Comparison of ENCODE assay signal across 22 cellular contexts in genomic region chr4:95386410-95386809, GRCh38.
DNase-seq lines count a peak whose midpoint lies in the region; TF ChIP-seq lines count a peak whose summit lies in the region.
"Had no signal": no experiment of that assay in that cellular context is flagged by ENCODE, and none has a peak within 500 bp of the region (broad histone marks: within the 10 kb centered on the region; RNA-seq: fewer than 3 reads in every experiment).

No MANE protein-coding gene starts in this region.

- H3K4me1 Mint-ChIP-seq in mesothelial cell of epicardium = peaks cover 31% of the 10 kb centered on the region

- TF ChIP-seq CTCF in mesothelial cell of epicardium (IDR thresholded peaks at IDR 0.05; ENCODE audit: unreplicated experiment) = no peak

- H3K4me3 Mint-ChIP-seq in mesothelial cell of epicardium = no peak overlapping the region
- H3K4me3 Mint-ChIP-seq: CD4-positive, alpha-beta T cell; HFFc6 had no signal

- H3K27me3 Mint-ChIP-seq in mesothelial cell of epicardium (ENCODE audit: low read depth) = no peaks in the 10 kb centered on the region
- H3K27me3 Mint-ChIP-seq: CD4-positive, alpha-beta T cell had no signal

- H3K4me3 ChIP-seq in NT2/D1 (ENCODE audit: insufficient read length, low read depth) = no peak overlapping the region
- H3K4me3 ChIP-seq: A549; BLaER1 treated with 17β-estradiol and CSF1 and Interleukin-3, amounts not matched to agents 10 nM and 100 nM; HAP-1; K562 had no signal

- no peak overlapping the region for H3K9ac ChIP-seq in NT2/D1 (ENCODE audit: insufficient read length, low read depth)
- H3K9ac ChIP-seq: BLaER1 treated with 17β-estradiol and CSF1 and Interleukin-3, amounts not matched to agents 10 nM and 100 nM; SK-N-SH had no signal

- peak overlapping the region; percentile 7 for H3K27ac Mint-ChIP-seq in mesothelial cell of epicardium
- H3K27ac Mint-ChIP-seq: CD4-positive, alpha-beta T cell; HFFc6 had no signal

- no peaks in the 10 kb centered on the region for H3K36me3 ChIP-seq in NT2/D1 (ENCODE audit: insufficient read depth, insufficient read length, low read length)
- H3K36me3 ChIP-seq: BLaER1 treated with 17β-estradiol and CSF1 and Interleukin-3, amounts not matched to agents 10 nM and 100 nM; HAP-1 had no signal

- H3K27me3 ChIP-seq in NT2/D1 (ENCODE audit: insufficient read depth, insufficient read length) = peaks cover 47% of the 10 kb centered on the region
- H3K27me3 ChIP-seq: BLaER1 treated with 17β-estradiol and CSF1 and Interleukin-3, amounts not matched to agents 10 nM and 100 nM had no signal

- DNase-seq in DMS 273 (lab: John Stamatoyannopoulos, UW; ENCODE audit: unreplicated experiment) (peak; percentile 66), ELF-1 (ENCODE audit: low read depth, low spot score) (peak; percentile 61), NT2/D1 (ENCODE audit: low read depth, low spot score) (peak; percentile 5), mesothelial cell of epicardium (ENCODE audit: low spot score in 2 of 2, unreplicated experiment in 2 of 2) (no peak), SKM-1 (lab: John Stamatoyannopoulos, UW; ENCODE audit: unreplicated experiment) (no peak), hepatic stellate cell (ENCODE audit: low spot score) (no peak)
- no peak for DNase-seq in stimulated activated CD4-positive, alpha-beta T cell treated with anti-CD3 and anti-CD28 coated beads, Interleukin-2, amount 100 ng/mL, for 48 hours
- DNase-seq: AML-193; CD4-positive, alpha-beta T cell; DMS79; HFFc6; MV-4-11; NCI-H1105; NCI-H1436 treated with DMSO at 0.1 percent for 48 hours; NCI-H187 treated with DMSO at 0.1 percent for 48 hours; NCI-H446; PC-3; SK-N-SH had no signal

- no peaks in the 10 kb centered on the region for H3K9me3 Mint-ChIP-seq in mesothelial cell of epicardium
- H3K9me3 Mint-ChIP-seq: CD4-positive, alpha-beta T cell had no signal

- H3K36me3 Mint-ChIP-seq in mesothelial cell of epicardium = peaks cover 19% of the 10 kb centered on the region

- no peaks in the 10 kb centered on the region for H3K9me3 ChIP-seq in NT2/D1 (ENCODE audit: insufficient read depth, low read length)
- H3K9me3 ChIP-seq: A549; BLaER1 treated with 17β-estradiol and CSF1 and Interleukin-3, amounts not matched to agents 10 nM and 100 nM; HAP-1; SK-N-SH had no signal

- no peaks in the 10 kb centered on the region for H3K4me1 ChIP-seq in NT2/D1 (ENCODE audit: insufficient read depth, insufficient read length)
- H3K4me1 ChIP-seq: A549 had no signal

Comparison
In these comparisons a context has a peak if more than half of its experiments do, and no peak if none do; other contexts are left out.
1. DNase-seq: peak in DMS 273 (single experiment), ELF-1 (single experiment) and NT2/D1 (single experiment); none in mesothelial cell of epicardium (0 of 2), SKM-1 (single experiment), hepatic stellate cell (single experiment) and stimulated activated CD4-positive, alpha-beta T cell treated with anti-CD3 and anti-CD28 coated beads, Interleukin-2, amount 100 ng/mL, for 48 hours (0 of 2).